Comparison of ENCODE assay signal across 12 cellular contexts in the genomic region with DNA sequence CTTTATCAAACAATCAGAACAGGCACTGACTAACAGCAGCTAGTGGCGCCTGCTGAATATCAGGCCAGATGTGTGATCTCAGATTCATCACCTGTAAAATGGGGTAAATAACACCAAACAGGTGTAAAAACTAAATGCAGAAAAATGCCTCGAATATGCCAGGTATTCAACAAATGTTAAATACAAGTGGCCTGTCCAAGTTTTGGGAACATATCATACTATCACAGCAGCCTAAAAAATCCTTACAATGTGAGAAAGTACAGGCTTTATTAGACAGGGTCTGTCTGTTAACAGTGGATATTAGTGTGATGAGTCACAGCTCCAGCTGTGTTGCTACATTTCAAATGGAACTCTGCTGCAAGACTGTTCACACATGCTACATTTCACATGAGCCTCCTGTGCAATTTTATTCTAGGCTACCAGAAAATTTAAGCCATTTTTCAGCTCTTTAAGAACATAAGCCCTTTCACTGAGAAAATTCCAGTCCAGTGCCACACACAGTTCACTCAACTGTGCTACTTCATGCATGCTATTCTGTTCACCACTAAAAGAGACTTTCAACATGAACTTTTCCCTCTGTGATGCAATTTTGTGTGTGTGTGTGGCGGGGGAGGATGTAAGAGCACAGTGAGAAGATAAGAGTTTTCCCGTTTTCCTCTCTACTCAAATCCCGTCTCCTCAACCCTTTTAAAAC. TPM values are rescaled to one million over a fixed set of nuclear protein-coding genes. Genes with fewer than 3 reads are reported as not detected.
A peak's percentile ranks its signal among the peaks of the same experiment; 100 is the strongest.
DNase-seq lines count a peak whose midpoint lies in the region; ATAC-seq, FAIRE-seq and TF ChIP-seq lines count a peak whose summit lies in the region.
"Had no signal": no experiment of that assay in that cellular context is flagged by ENCODE, and none has a peak within 500 bp of the region (broad histone marks: within the 10 kb centered on the region; RNA-seq: fewer than 3 reads in every experiment).

No MANE protein-coding gene starts in this region.

- H3K27me3 ChIP-seq in pancreas = peaks cover 0 to 3% (median 0%) of the 10 kb centered on the region in 4 donors
- H3K27me3 ChIP-seq: vagina had no signal

- no peaks in the 10 kb centered on the region for H3K36me3 ChIP-seq in pancreas
- H3K36me3 ChIP-seq: vagina had no signal

- no peaks in the 10 kb centered on the region for H3K9me3 ChIP-seq in pancreas
- H3K9me3 ChIP-seq: vagina had no signal

- intact Hi-C loops in pancreas (cut with DNase I) = no loop called here

- no peak for TF ChIP-seq CTCF in fibroblast of the aortic adventitia (IDR thresholded peaks at IDR 0.05; ENCODE audit: insufficient read depth, low read length)
- no peak for TF ChIP-seq CTCF in pancreas (IDR thresholded peaks at IDR 0.05)

- no peaks in the 10 kb centered on the region for H3K4me1 ChIP-seq in pancreas
- H3K4me1 ChIP-seq: vagina had no signal

- 65% methylated on average over 5 of the region's 5 CpGs for WGBS in pancreas, 2 donors

- no peak overlapping the region for H3K27ac ChIP-seq in pancreas
- H3K27ac ChIP-seq: vagina had no signal

- DNase-seq in DMS53 (lab: John Stamatoyannopoulos, UW) = peak; percentile 42
- peak; percentile 31 for DNase-seq in RKO (ENCODE audit: low spot score)
- peak; percentile 95 for DNase-seq in fibroblast of the aortic adventitia (ENCODE audit: low read depth)
- DNase-seq in pancreas = peak in 1 of 6 donors; percentile 29
- no peak for DNase-seq in NCI-H82 treated with DMSO at 0.1 percent for 48 hours (lab: John Stamatoyannopoulos, UW; ENCODE audit: unreplicated experiment)
- DNase-seq in MV-4-11 (lab: John Stamatoyannopoulos, UW) = no peak
- DNase-seq: activated CD4-positive, alpha-beta T cell treated with anti-CD3 and anti-CD28 coated beads, Interleukin-2, amount 10 ng/mL, durations not matched to agents 7 days and 5 days; effector CD8-positive, alpha-beta T cell; NCI-H2081 treated with DMSO at 0.1 percent for 48 hours had no signal

- H3K4me3 ChIP-seq in fibroblast of the aortic adventitia (ENCODE audit: low read depth, low read length) = peak overlapping the region; percentile 1
- H3K4me3 ChIP-seq in pancreas = no peak overlapping the region
- H3K4me3 ChIP-seq: vagina had no signal

- ATAC-seq in pancreas = peak; percentile 53 to 77 (median 73)
- ATAC-seq in HG02981 (IDR thresholded peaks at IDR 0.05; ENCODE audit: unreplicated experiment) = no peak
- no peak for ATAC-seq in GM18909 (IDR thresholded peaks at IDR 0.05; ENCODE audit: poor library complexity, unreplicated experiment)

- no peak for FAIRE-seq in pancreas (lab: Jason Lieb, UNC)

RNA-seq across cellular contexts. Expression of a gene that starts 56.7 kb away (rescaled TPM):
- total RNA-seq in fibroblast of the aortic adventitia (ENCODE audit: low replicate concordance) (36.8 and 55.1 TPM in 2 replicates), pancreas (10 to 100 TPM in 2 of 6 donors, 1 to 10 TPM in 4; 3.2 to 11.8 (median 4.0) TPM)
- 1 to 10 TPM; 3.6 to 3.9 TPM for polyA plus RNA-seq in pancreas
- total RNA-seq: activated CD4-positive, alpha-beta T cell treated with anti-CD3 and anti-CD28 coated beads, Interleukin-2, amount 10 ng/mL, durations not matched to agents 7 days and 5 days had no signal

Comparison
In these comparisons a context has a peak if more than half of its experiments do, and no peak if none do; other contexts are left out.
1. DNase-seq: peak in DMS53 (single experiment), RKO (single experiment) and fibroblast of the aortic adventitia (single experiment); none in NCI-H82 treated with DMSO at 0.1 percent for 48 hours (single experiment) and MV-4-11 (single experiment).
2. ATAC-seq: peak in pancreas (4 of 4); none in HG02981 (single experiment) and GM18909 (single experiment).